Comparison of ENCODE assay signal across 8 cellular contexts in genomic region chrX:50204364-50204899, GRCh38. TPM values are rescaled to one million over a fixed set of nuclear protein-coding genes. Genes with fewer than 3 reads are reported as not detected.
DNase-seq lines count a peak whose midpoint lies in the region; ATAC-seq, FAIRE-seq and TF ChIP-seq lines count a peak whose summit lies in the region.

TSS of gene CCNB3 (plus strand) at chrX:50204765. CDS start at chrX:50285164, 80,399 bp downstream.

- no peak for TF ChIP-seq EP300 in gastroesophageal sphincter (IDR thresholded peaks at IDR 0.05)

- H3K36me3 ChIP-seq in gastroesophageal sphincter (no peaks in the 10 kb centered on the region), pancreas (no peaks in the 10 kb centered on the region), tibial artery (no peaks in the 10 kb centered on the region)

- FAIRE-seq in H54 (lab: Jason Lieb, UNC) (no peak), pancreas (lab: Jason Lieb, UNC) (no peak)

- ATAC-seq in gastroesophageal sphincter (peak; percentile 87), pancreas (peak; percentile 96 to 97 (median 97))

- 0 to 12% methylated on average over 7 to 13 of the region's 19 CpGs for WGBS in gastroesophageal sphincter (ENCODE audit: low coverage in 1 of 2), 2 donors
- WGBS in pancreas, 2 donors, result 0 to 8% methylated on average over 18 to 19 of the region's 19 CpGs

- H3K4me3 ChIP-seq in gastroesophageal sphincter (peak within 1 kb of the TSS; percentile 8 to 39), pancreas (peak within 1 kb of the TSS in 3 of 4 donors; percentile 5 to 27 (median 16)), tibial artery (peak within 1 kb of the TSS; percentile 34 to 36)

- H3K4me1 ChIP-seq in gastroesophageal sphincter (peaks cover 0 to 8% (median 4%) of the 10 kb centered on the region in 3 donors), pancreas (no peaks in the 10 kb centered on the region), tibial artery (peaks cover 0 to 7% (median 0%) of the 10 kb centered on the region in 4 donors)

- no peak for TF ChIP-seq POLR2A in H54 (IDR thresholded peaks at IDR 0.05; ENCODE audit: low read depth, low read length)
- no peak for TF ChIP-seq POLR2A in gastroesophageal sphincter (IDR thresholded peaks at IDR 0.05)

- H3K27ac ChIP-seq in gastroesophageal sphincter (peak within 1 kb of the TSS in 2 of 4 donors; percentile 13), pancreas (peak within 1 kb of the TSS in 1 of 4 donors; percentile 46), tibial artery (no peak within 1 kb of the TSS)

- H3K9me3 ChIP-seq in gastroesophageal sphincter (no peaks in the 10 kb centered on the region), pancreas (no peaks in the 10 kb centered on the region), tibial artery (no peaks in the 10 kb centered on the region)

- H3K27me3 ChIP-seq in gastroesophageal sphincter, result no peaks in the 10 kb centered on the region
- no peaks in the 10 kb centered on the region for H3K27me3 ChIP-seq in pancreas
- H3K27me3 ChIP-seq in tibial artery, result no peaks in the 10 kb centered on the region

- DNase-seq in GF-D8 (lab: John Stamatoyannopoulos, UW), result peak; percentile 14
- peak; percentile 2 for DNase-seq in H54 (ENCODE audit: insufficient read length, low spot score)
- peak; percentile 81 for DNase-seq in LHCN-M2 (ENCODE audit: low read depth)
- peak; percentile 5 for DNase-seq in SHP77 treated with DMSO at 0.1 percent for 48 hours (lab: John Stamatoyannopoulos, UW)
- DNase-seq in activated gamma-delta T cell treated with anti-CD3 and anti-CD28 coated beads, Interleukin-2, amount 50 U/mL, for 16 hours (ENCODE audit: low read depth), result peak; percentile 44
- peak; percentile 59 to 83 (median 72) for DNase-seq in pancreas
- peak; percentile 57 to 74 for DNase-seq in tibial artery

- intact Hi-C loops in pancreas (cut with DNase I) (no loop called here), tibial artery (cut with DNase I; ENCODE audit: low total_unique reads) (no loop called here)

- TF ChIP-seq CTCF in gastroesophageal sphincter (IDR thresholded peaks at IDR 0.05) (peak; percentile 51 to 69 (median 54)), pancreas (IDR thresholded peaks at IDR 0.05) (peak; percentile 45 to 71 (median 56)), tibial artery (IDR thresholded peaks at IDR 0.05) (peak; percentile 43 to 45)

RNA-seq across cellular contexts. Expression of gene CCNB3, which starts in this region (rescaled TPM):
- total RNA-seq in LHCN-M2 (2014; rRNA removed) (0.32 and 0.40 TPM in 2 replicates), gastroesophageal sphincter (1 to 10 TPM in 1 of 4 donors, under 1 TPM in 2, not detected in 1; 0.27 to 1.0 (median 0.40) TPM), pancreas (under 1 TPM; 0.12 to 0.69 (median 0.46) TPM)
- polyA plus RNA-seq in LHCN-M2 (2012), result 0.45 TPM
- 1 to 10 TPM in 1 of 2 donors, under 1 TPM in 1; 0.80 to 2.0 TPM for polyA plus RNA-seq in pancreas

Comparison
In these comparisons a context has a peak if more than half of its experiments do, and no peak if none do; other contexts are left out.
1. Peak in DNase-seq in LHCN-M2; RNA of the gene not detected or under 1 TPM.
2. DNase-seq: peak in every context shown above with its lines; median percentile 81 in LHCN-M2; 72 in pancreas; 66 in tibial artery; 44 in activated gamma-delta T cell treated with anti-CD3 and anti-CD28 coated beads, Interleukin-2, amount 50 U/mL, for 16 hours; 14 in GF-D8; 5 in SHP77 treated with DMSO at 0.1 percent for 48 hours; 2 in H54.